ENCODE assay signal across 18 cellular contexts in the genomic region with DNA sequence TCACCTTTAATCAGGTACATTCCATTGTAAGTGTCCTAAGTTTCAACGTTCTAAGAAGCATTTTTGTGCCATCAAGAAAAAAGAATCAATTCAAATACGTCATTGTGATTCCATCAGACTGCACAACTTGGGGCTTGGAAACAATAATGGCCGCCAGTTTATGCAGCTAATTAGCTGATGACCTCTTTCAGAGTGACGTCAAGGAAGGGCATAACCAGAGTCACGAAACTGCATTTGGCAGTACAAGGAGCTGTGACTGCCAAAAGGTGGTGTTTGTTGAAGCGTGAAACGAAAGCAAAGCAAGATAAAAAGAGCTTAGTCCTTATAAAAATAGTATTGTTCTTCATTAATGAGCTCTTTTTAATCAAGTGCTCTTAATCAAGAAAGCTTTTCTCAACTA.
A peak's percentile ranks its signal among the peaks of the same experiment; 100 is the strongest.
DNase-seq lines count a peak whose midpoint lies in the region; ATAC-seq, FAIRE-seq and TF ChIP-seq lines count a peak whose summit lies in the region.
"Had no signal": no experiment of that assay in that cellular context is flagged by ENCODE, and none has a peak within 500 bp of the region (broad histone marks: within the 10 kb centered on the region; RNA-seq: fewer than 3 reads in every experiment).

No MANE protein-coding gene starts in this region.

- no peaks in the 10 kb centered on the region for H3K79me2 ChIP-seq in endothelial cell of umbilical vein (ENCODE audit: control insufficient read depth, insufficient read depth, low read length)

- no peak overlapping the region for H2BK15ac ChIP-seq in mesenchymal stem cell (ENCODE audit: low read depth, poor library complexity, severe bottlenecking)

- intact Hi-C loops in endothelial cell of umbilical vein (cut with micrococcal nuclease): no loop called here

- H3K4me1 ChIP-seq in endothelial cell of umbilical vein (ENCODE audit: control insufficient read depth, extremely low read depth, insufficient read depth, low read length) (no peaks in the 10 kb centered on the region), liver (ENCODE audit: control insufficient read depth in 4 of 4, insufficient read depth in 4 of 4, low read length in 3 of 4) (peaks cover 0 to 3% (median 0%) of the 10 kb centered on the region in 4 donors), mesenchymal stem cell (ENCODE audit: control insufficient read depth, insufficient read depth, low read depth, low read length) (no peaks in the 10 kb centered on the region)

- no peak overlapping the region for H3K27ac ChIP-seq in endothelial cell of umbilical vein (ENCODE audit: insufficient read depth, low read depth, low read length)
- no peak overlapping the region for H3K27ac ChIP-seq in liver (ENCODE audit: low read depth in 1 of 2, low read length in 2 of 2)
- no peak overlapping the region for H3K27ac ChIP-seq in mesenchymal stem cell (ENCODE audit: low read length, poor library complexity, severe bottlenecking)
- H3K27ac ChIP-seq: HL-60 had no signal

- WGBS in liver: 30% methylated on average over 7 of the region's 7 CpGs
- 90% methylated on average over 5 of the region's 7 CpGs for WGBS in mesenchymal stem cell

- no peaks in the 10 kb centered on the region for H3K9me1 ChIP-seq in endothelial cell of umbilical vein (replicated peaks; ENCODE audit: control insufficient read depth, extremely low read depth, insufficient read depth, low read length)

- H3K4ac ChIP-seq in mesenchymal stem cell (ENCODE audit: low read depth in 1 of 2, low read length in 2 of 2): no peak overlapping the region

- peak overlapping the region; percentile 55 for H2AFZ ChIP-seq in endothelial cell of umbilical vein (ENCODE audit: low read depth, low read length)
- no peak overlapping the region for H2AFZ ChIP-seq in mesenchymal stem cell (ENCODE audit: low read depth, low read length)

- no peak overlapping the region for H3K23ac ChIP-seq in mesenchymal stem cell (ENCODE audit: low read length in 2 of 2)

- H3K27me3 ChIP-seq in endothelial cell of umbilical vein (ENCODE audit: control insufficient read depth in 2 of 2, insufficient read depth in 2 of 2, low read length in 2 of 2): no peaks in the 10 kb centered on the region
- no peaks in the 10 kb centered on the region for H3K27me3 ChIP-seq in liver (ENCODE audit: control insufficient read depth in 4 of 4, insufficient read depth in 4 of 4, low read length in 3 of 4)
- no peaks in the 10 kb centered on the region for H3K27me3 ChIP-seq in mesenchymal stem cell (ENCODE audit: control insufficient read depth in 1 of 2, insufficient read depth in 1 of 2, low read length in 2 of 2)

- H3K18ac ChIP-seq in mesenchymal stem cell (ENCODE audit: low read depth in 1 of 2, low read length in 2 of 2): no peak overlapping the region

- H4K91ac ChIP-seq in mesenchymal stem cell (ENCODE audit: low read length): no peak overlapping the region

- dilution Hi-C loops in endothelial cell of umbilical vein (cut with MboI; ENCODE audit: extremely low pct_ligation_motif_present, low sequenced_read_pairs): no loop called here

- no TSS peak for BruUV-seq in endothelial cell of umbilical vein (replicated peaks; lab: Mats Ljungman, UMichigan)

- no peak overlapping the region for H2AK5ac ChIP-seq in mesenchymal stem cell (ENCODE audit: low read length, severe bottlenecking)

- H3K9ac ChIP-seq in endothelial cell of umbilical vein (replicated peaks; ENCODE audit: extremely low read depth, insufficient read depth, low read length): no peak overlapping the region
- no peak overlapping the region for H3K9ac ChIP-seq in liver (ENCODE audit: low read depth in 1 of 2, low read length in 2 of 2)
- no peak overlapping the region for H3K9ac ChIP-seq in mesenchymal stem cell (ENCODE audit: low read length)

- no peak overlapping the region for H2BK120ac ChIP-seq in mesenchymal stem cell (ENCODE audit: low read depth, low read length)

- no peak overlapping the region for H2BK12ac ChIP-seq in mesenchymal stem cell (ENCODE audit: low read length in 2 of 2)

- H3K36me3 ChIP-seq in endothelial cell of umbilical vein (ENCODE audit: control insufficient read depth in 2 of 2, extremely low read depth in 1 of 2, insufficient read depth in 2 of 2, low read length in 2 of 2): no peaks in the 10 kb centered on the region
- H3K36me3 ChIP-seq in liver (ENCODE audit: control insufficient read depth in 4 of 4, insufficient read depth in 3 of 4, low read depth in 1 of 4, low read length in 3 of 4): no peaks in the 10 kb centered on the region
- no peaks in the 10 kb centered on the region for H3K36me3 ChIP-seq in mesenchymal stem cell (ENCODE audit: control insufficient read depth in 1 of 2, insufficient read depth in 2 of 2, low read depth in 1 of 2, low read length in 2 of 2)

- H4K20me1 ChIP-seq in endothelial cell of umbilical vein (replicated peaks; ENCODE audit: control insufficient read depth, extremely low read depth, insufficient read depth, low read length): no peaks in the 10 kb centered on the region

- FAIRE-seq in endothelial cell of umbilical vein (lab: Jason Lieb, UNC): no peak
- FAIRE-seq: GM12891, RCC 7860 had no signal

- CTCF ChIA-PET in endothelial cell of umbilical vein (lab: Charles Lee): interaction anchor here (0.7 kb wide), 2 partner anchors 14 to 25 kb away, joined by 3 read pairs; no protein-coding TSS in a partner anchor

- no peak overlapping the region for H3K4me3 ChIP-seq in endothelial cell of umbilical vein (replicated peaks in 1 of 3; ENCODE audit: insufficient read depth in 1 of 3, low read depth in 1 of 3, low read length in 3 of 3)
- peak overlapping the region in 1 of 3 donors; percentile 10 for H3K4me3 ChIP-seq in liver (ENCODE audit: low read depth in 1 of 3, low read length in 3 of 3)
- H3K4me3 ChIP-seq in mesenchymal stem cell (ENCODE audit: insufficient read depth in 1 of 2, low read depth in 1 of 2, low read length in 2 of 2): no peak overlapping the region

- no peak for TF ChIP-seq CTCF in endothelial cell of umbilical vein (IDR thresholded peaks at IDR 0.05; ENCODE audit: extremely low read depth in 1 of 2, insufficient read depth in 1 of 2, low read depth in 1 of 2, low read length in 2 of 2)
- TF ChIP-seq CTCF in liver (IDR thresholded peaks at IDR 0.05; ENCODE audit: low read depth, low read length, missing input control): no peak
- no peak for TF ChIP-seq CTCF in omental fat pad (IDR thresholded peaks at IDR 0.05)

- H3K9me3 ChIP-seq in endothelial cell of umbilical vein (replicated peaks; ENCODE audit: control insufficient read depth, insufficient read depth, low read length): no peaks in the 10 kb centered on the region
- H3K9me3 ChIP-seq in liver (ENCODE audit: control insufficient read depth in 4 of 4, low read length in 3 of 4): no peaks in the 10 kb centered on the region
- H3K9me3 ChIP-seq in mesenchymal stem cell (ENCODE audit: control insufficient read depth, low read length): no peaks in the 10 kb centered on the region

- H3K4me2 ChIP-seq in endothelial cell of umbilical vein (ENCODE audit: insufficient read depth, low read length): no peak overlapping the region
- H3K4me2 ChIP-seq in mesenchymal stem cell (ENCODE audit: low read length, poor library complexity, severe bottlenecking): no peak overlapping the region

- DNase-seq in AG08396 (ENCODE audit: low spot score) (peak; percentile 26), endothelial cell of umbilical vein (ENCODE audit: low read depth, low spot score) (peak; percentile 70), omental fat pad (ENCODE audit: low spot score) (no peak), mesenchymal stem cell (no peak), NCI-H1048 (lab: John Stamatoyannopoulos, UW) (no peak)
- DNase-seq in activated CD4-positive, CD25-positive, alpha-beta regulatory T cell treated with anti-CD3 and anti-CD28 coated beads, Interleukin-2, amount 50 U/mL, for 72 hours: no peak
- DNase-seq: activated CD4-positive, alpha-beta T cell treated with anti-CD3 and anti-CD28 coated beads for 4 hours; DMS53; endodermal cell; NCI-H345; posterior cingulate gyrus; stimulated activated CD4-positive, alpha-beta T cell treated with anti-CD3 and anti-CD28 coated beads, Interleukin-2, amount 100 ng/mL, for 48 hours had no signal

- POLR2A ChIA-PET in endothelial cell of umbilical vein (lab: Charles Lee): no interaction called here

- ATAC-seq in omental fat pad (ENCODE audit: low FRiP score): no peak
- ATAC-seq: stimulated activated effector memory CD8-positive, alpha-beta T cell treated with anti-CD3 and anti-CD28 coated beads, Interleukin-12 subunit alpha, Interleukin-12 subunit beta, amount 100 ng/mL, for 72 hours had no signal

- H4K8ac ChIP-seq in mesenchymal stem cell (ENCODE audit: low read length): no peak overlapping the region

- no peak overlapping the region for H3K14ac ChIP-seq in mesenchymal stem cell (ENCODE audit: low read length in 2 of 2)

- no peaks in the 10 kb centered on the region for H3K79me1 ChIP-seq in mesenchymal stem cell (replicated peaks; ENCODE audit: low read length, poor library complexity, severe bottlenecking)

- no peak overlapping the region for H2BK5ac ChIP-seq in mesenchymal stem cell (ENCODE audit: low read depth, low read length, poor library complexity, severe bottlenecking)

- TF ChIP-seq EP300 in Ishikawa (IDR thresholded peaks at IDR 0.05; ENCODE audit: borderline replicate concordance): no peak

- TF ChIP-seq RAD21 in Ishikawa (IDR thresholded peaks at IDR 0.05; ENCODE audit: low read depth): no peak
- TF ChIP-seq RAD21 in liver (IDR thresholded peaks at IDR 0.05): peak; percentile 37 to 46

- no peak for TF ChIP-seq POLR2A in endothelial cell of umbilical vein (IDR thresholded peaks at IDR 0.05; ENCODE audit: low read depth, low read length)

TF ChIP-seq in Ishikawa, 13 proteins besides CTCF, POLR2A, EP300 and RAD21:
- TF ChIP-seq CREB1 (IDR thresholded peaks at IDR 0.05; ENCODE audit: low read depth) (peak; percentile 83), TCF12 (IDR thresholded peaks at IDR 0.05; ENCODE audit: low read depth) (no peak), NFIC (IDR thresholded peaks at IDR 0.05) (peak; percentile 87), YY1 (IDR thresholded peaks at IDR 0.05; ENCODE audit: low read depth) (peak; percentile 85)

TF ChIP-seq in endothelial cell of umbilical vein, 7 proteins besides CTCF, POLR2A, EP300 and RAD21 (continues in another document):
- TF ChIP-seq FOS (IDR thresholded peaks at IDR 0.05; ENCODE audit: borderline replicate concordance, insufficient read depth, low read length) (no peak), EZH2 (IDR thresholded peaks at IDR 0.05; ENCODE audit: borderline replicate concordance, low read depth, low read length, severe bottlenecking) (no peak), GATA2 (IDR thresholded peaks at IDR 0.05; ENCODE audit: insufficient read depth, insufficient read length, low read depth, low read length) (no peak)

TF ChIP-seq in liver, 16 proteins besides CTCF, POLR2A, EP300 and RAD21 (continues in another document):
- TF ChIP-seq JUND (IDR thresholded peaks at IDR 0.05) (peak in 1 of 2 donors; percentile 19), YY1 (IDR thresholded peaks at IDR 0.05) (peak; percentile 96), SP1 (IDR thresholded peaks at IDR 0.05) (no peak), RXRA (IDR thresholded peaks at IDR 0.05) (peak in 1 of 2 donors; percentile 48)

Comparison
In these comparisons a context has a peak if more than half of its experiments do, and no peak if none do; other contexts are left out.
1. DNase-seq: peak in AG08396 (single experiment) and endothelial cell of umbilical vein (single experiment); none in omental fat pad (single experiment), activated CD4-positive, CD25-positive, alpha-beta regulatory T cell treated with anti-CD3 and anti-CD28 coated beads, Interleukin-2, amount 50 U/mL, for 72 hours (single experiment), mesenchymal stem cell (single experiment) and NCI-H1048 (single experiment).